8 cellular contexts compared by ENCODE assay signal in genomic region chr3:120742198-120743080, GRCh38. TPM values are rescaled to one million over a fixed set of nuclear protein-coding genes. Genes with fewer than 3 reads are reported as not detected.
DNase-seq lines count a peak whose midpoint lies in the region; ATAC-seq, FAIRE-seq and TF ChIP-seq lines count a peak whose summit lies in the region.

Gene GTF2E1, plus strand, starts transcription at chr3:120742744. Its CDS starts 7,809 bp downstream, at chr3:120750553.
Gene RABL3, minus strand, starts transcription at chr3:120742516. Its CDS starts 9 bp downstream, at chr3:120742507.

- H3K9me3 ChIP-seq in keratinocyte (ENCODE audit: control insufficient read depth, low read depth, low read length) = peaks cover 2% of the 10 kb centered on the region

- H2AFZ ChIP-seq in keratinocyte (ENCODE audit: control insufficient read depth, low read length) = peak within 1 kb of the TSS; percentile 99

- peaks cover 9% of the 10 kb centered on the region for H3K4me1 ChIP-seq in keratinocyte (ENCODE audit: control insufficient read depth, extremely low read depth, insufficient read depth, low read length)

- peak; percentile 95 for FAIRE-seq in keratinocyte (lab: Jason Lieb, UNC)

- H3K9me1 ChIP-seq in keratinocyte (ENCODE audit: control insufficient read depth, extremely low read depth, insufficient read depth, low read length) = no peaks in the 10 kb centered on the region

- H3K4me3 ChIP-seq in keratinocyte (ENCODE audit: control insufficient read depth in 2 of 3, extremely low read depth in 1 of 3, insufficient read depth in 2 of 3, low read depth in 1 of 3, low read length in 3 of 3) = peak within 1 kb of the TSS; percentile 82 to 93 (median 92)

- no peak for TF ChIP-seq CTCF in keratinocyte (optimal IDR thresholded peaks at IDR 0.05 in 1 of 3, IDR thresholded peaks at IDR 0.05 in 1 of 3, conservative IDR thresholded peaks at IDR 0.05 in 1 of 3; ENCODE audit: extremely low read depth in 1 of 3, insufficient read depth in 2 of 3, low read length in 3 of 3)

- ATAC-seq in HG03432 (IDR thresholded peaks at IDR 0.05; ENCODE audit: unreplicated experiment) = peak; percentile 98

- H3K79me2 ChIP-seq in keratinocyte (ENCODE audit: control insufficient read depth, insufficient read depth, low read length) = peaks cover 51% of the 10 kb centered on the region

- H3K4me2 ChIP-seq in keratinocyte (ENCODE audit: control insufficient read depth, extremely low read depth, insufficient read depth, low read depth, low read length) = peak within 1 kb of the TSS; percentile 96

- H3K36me3 ChIP-seq in keratinocyte (ENCODE audit: control insufficient read depth in 2 of 2, extremely low read depth in 1 of 2, insufficient read depth in 2 of 2, low read length in 2 of 2) = peaks cover 0 to 2% of the 10 kb centered on the region in 2 experiments

- H3K27me3 ChIP-seq in keratinocyte (ENCODE audit: control insufficient read depth, extremely low read depth, insufficient read depth, low read length) = no peaks in the 10 kb centered on the region

- TF ChIP-seq POLR2A in GM19099 (IDR thresholded peaks at IDR 0.05; ENCODE audit: extremely low read depth, insufficient read length, low read depth) = peak; percentile 79

- DNase-seq in AG20443 (ENCODE audit: low spot score) (peak; percentile 98), NCI-H510A (lab: John Stamatoyannopoulos, UW) (peak; percentile 89), cerebellum (ENCODE audit: low spot score) (peak; percentile 97), keratinocyte (ENCODE audit: low read depth, low spot score) (peak; percentile 93)
- peak; percentile 94 for DNase-seq in activated CD4-positive, alpha-beta T cell treated with anti-CD3 and anti-CD28 coated beads for 1 hour
- peak; percentile 86 for DNase-seq in stimulated activated CD4-positive, alpha-beta T cell treated with anti-CD3 and anti-CD28 coated beads, Interleukin-15, amount 100 ng/mL, for 1 hour (ENCODE audit: low read depth in 1 of 2, low spot score in 1 of 2)

- H4K20me1 ChIP-seq in keratinocyte (ENCODE audit: control insufficient read depth, extremely low read depth, insufficient read depth, low read length) = no peaks in the 10 kb centered on the region

- H3K27ac ChIP-seq in keratinocyte (ENCODE audit: control insufficient read depth, insufficient read depth, low read length) = peak within 1 kb of the TSS; percentile 99

- dilution Hi-C loops in keratinocyte (cut with MboI; ENCODE audit: extremely low pct_ligation_motif_present, low sequenced_read_pairs) = no loop called here

- H3K9ac ChIP-seq in keratinocyte (ENCODE audit: control insufficient read depth, extremely low read depth, insufficient read depth, low read length) = peak within 1 kb of the TSS; percentile 98

RNA-seq across cellular contexts. Expression of gene GTF2E1, which starts in this region (rescaled TPM):
- 14.4 TPM for total RNA-seq in cerebellum
- polyA plus RNA-seq in keratinocyte = 8.3 to 14.8 TPM (median 13.2 TPM) in 3 replicates
- polyA plus RNA-seq in keratinocyte (2011; ENCODE audit: low read depth) = 5.6 TPM
- polyA plus RNA-seq in keratinocyte (2011; cell fraction: cytosol; rRNA removed) = 6.9 and 10.4 TPM in 2 replicates
- 12.7 and 17.7 TPM in 2 replicates for polyA plus RNA-seq in keratinocyte (2011; cell fraction: nucleus; rRNA removed)
- polyA plus RNA-seq in keratinocyte (2012; ENCODE audit: low replicate concordance) = 8.3 and 9.1 TPM in 2 replicates
- 15.0 to 19.4 TPM (median 16.6 TPM) in 3 replicates for polyA minus RNA-seq in keratinocyte
- polyA minus RNA-seq in keratinocyte (2011; cell fraction: cytosol; rRNA and poly(A)+ RNA removed) = 6.5 TPM
- 7.6 and 12.0 TPM in 2 replicates for polyA minus RNA-seq in keratinocyte (2011; cell fraction: nucleus; rRNA and poly(A)+ RNA removed)

RNA-seq across cellular contexts. Expression of gene RABL3, which starts in this region (rescaled TPM):
- total RNA-seq in cerebellum = 17.7 TPM
- 7.6 to 13.4 TPM (median 8.2 TPM) in 3 replicates for polyA plus RNA-seq in keratinocyte
- polyA plus RNA-seq in keratinocyte (2011; ENCODE audit: low read depth) = 11.6 TPM
- polyA plus RNA-seq in keratinocyte (2011; cell fraction: cytosol; rRNA removed) = 6.6 and 13.2 TPM in 2 replicates
- 6.6 and 8.3 TPM in 2 replicates for polyA plus RNA-seq in keratinocyte (2011; cell fraction: nucleus; rRNA removed)
- 16.7 and 19.5 TPM in 2 replicates for polyA plus RNA-seq in keratinocyte (2012; ENCODE audit: low replicate concordance)
- 2.9 to 15.6 TPM (median 10.7 TPM) in 3 replicates for polyA minus RNA-seq in keratinocyte
- polyA minus RNA-seq in keratinocyte (2011; cell fraction: cytosol; rRNA and poly(A)+ RNA removed) = 5.8 TPM
- polyA minus RNA-seq in keratinocyte (2011; cell fraction: nucleus; rRNA and poly(A)+ RNA removed) = 3.4 and 8.5 TPM in 2 replicates

Comparison
In these comparisons a context has a peak if more than half of its experiments do, and no peak if none do; other contexts are left out.
1. Peak in every context shown above with its lines: DNase-seq, ATAC-seq, H3K4me3 ChIP-seq and H3K27ac ChIP-seq.